Comparison of ENCODE assay signal across 9 cellular contexts in genomic region chr13:98565726-98566577, GRCh38. TPM values are rescaled to one million over a fixed set of nuclear protein-coding genes. Genes with fewer than 3 reads are reported as not detected.
A peak's percentile ranks its signal among the peaks of the same experiment; 100 is the strongest.
DNase-seq lines count a peak whose midpoint lies in the region; FAIRE-seq and TF ChIP-seq lines count a peak whose summit lies in the region.
"Had no signal": no experiment of that assay in that cellular context is flagged by ENCODE, and none has a peak within 500 bp of the region (broad histone marks: within the 10 kb centered on the region; RNA-seq: fewer than 3 reads in every experiment).

No MANE protein-coding gene starts in this region.

- intact Hi-C loops in spleen (cut with DNase I; ENCODE audit: low total_unique reads): loop anchor here (10.0 kb wide), 1 partner anchor 61 kb away; no protein-coding TSS in a partner anchor

- H3K4me1 ChIP-seq in HUES48 (ENCODE audit: control insufficient read depth, insufficient read depth, low read length) (peaks cover 62% of the 10 kb centered on the region), hepatocyte (ENCODE audit: insufficient read depth) (peaks cover 29% of the 10 kb centered on the region), spleen (peaks cover 65 to 100% (median 99%) of the 10 kb centered on the region in 6 donors)

- H3K27me3 ChIP-seq in HUES48 (ENCODE audit: control insufficient read depth, insufficient read depth, low read length): no peaks in the 10 kb centered on the region
- no peaks in the 10 kb centered on the region for H3K27me3 ChIP-seq in hepatocyte
- H3K27me3 ChIP-seq in spleen (replicated peaks in 1 of 7): no peaks in the 10 kb centered on the region

- H3K79me2 ChIP-seq in hepatocyte: peaks cover 99% of the 10 kb centered on the region

- no peak overlapping the region for H3K4me3 ChIP-seq in HUES48 (ENCODE audit: low read depth, low read length)
- no peak overlapping the region for H3K4me3 ChIP-seq in hepatocyte
- peak overlapping the region in 1 of 8 donors; percentile 24 for H3K4me3 ChIP-seq in spleen

- H3K4me2 ChIP-seq in hepatocyte: peak overlapping the region; percentile 27

- H3K27ac ChIP-seq in HUES48 (ENCODE audit: low read depth, low read length) (peak overlapping the region; percentile 22), adipose tissue (ENCODE audit: low read depth, low read length) (peak overlapping the region; percentile 2), hepatocyte (peak overlapping the region; percentile 28), spleen (peak overlapping the region; percentile 72 to 97 (median 85))

- H3K36me3 ChIP-seq in HUES48 (ENCODE audit: control insufficient read depth, insufficient read depth, low read length): no peaks in the 10 kb centered on the region
- no peaks in the 10 kb centered on the region for H3K36me3 ChIP-seq in hepatocyte (replicated peaks; ENCODE audit: insufficient read depth, low read depth)
- H3K36me3 ChIP-seq in spleen: peaks cover 0 to 4% (median 0%) of the 10 kb centered on the region in 6 donors

- no peak overlapping the region for H2AFZ ChIP-seq in hepatocyte

- H4K20me1 ChIP-seq in hepatocyte (ENCODE audit: insufficient read depth, poor library complexity, severe bottlenecking): peaks cover 92% of the 10 kb centered on the region

- TF ChIP-seq CTCF in hepatocyte (IDR thresholded peaks at IDR 0.05; ENCODE audit: poor library complexity): no peak
- TF ChIP-seq CTCF in spleen (IDR thresholded peaks at IDR 0.05 in 8 of 11, conservative IDR thresholded peaks at IDR 0.05 in 3 of 11): peak in 1 of 11 experiments; percentile 7

- no peak for TF ChIP-seq POLR2A in spleen (IDR thresholded peaks at IDR 0.05)
- TF ChIP-seq POLR2A in H54 (IDR thresholded peaks at IDR 0.05; ENCODE audit: low read depth, low read length): no peak

- DNase-seq in hepatocyte (ENCODE audit: low spot score) (no peak), spleen (peak; percentile 83), H54 (ENCODE audit: insufficient read length, low spot score) (no peak), D341Med (ENCODE audit: low spot score) (no peak), SKM-1 (lab: John Stamatoyannopoulos, UW; ENCODE audit: unreplicated experiment) (no peak)
- no peak for DNase-seq in stimulated activated CD4-positive, alpha-beta T cell treated with anti-CD3 and anti-CD28 coated beads, Interleukin-4, amount 100 ng/mL, for 1 hour
- DNase-seq: NCI-H510A treated with DMSO at 0.1 percent for 48 hours had no signal

- no peak overlapping the region for H3K9ac ChIP-seq in HUES48 (ENCODE audit: low read depth, low read length)

- no peak for FAIRE-seq in H54 (lab: Jason Lieb, UNC)

- WGBS in adipose tissue, 3 donors: 26 to 46% (median 41%) methylated on average over 18 of the region's 18 CpGs
- WGBS in hepatocyte (ENCODE audit: low lambda C conversion rate, missing lambda C conversion rate): 75% methylated on average over 18 of the region's 18 CpGs
- 36 to 55% (median 48%) methylated on average over 17 to 18 of the region's 18 CpGs for WGBS in spleen, 5 donors

- H3K9me2 ChIP-seq in hepatocyte (replicated peaks; ENCODE audit: insufficient read depth): no peaks in the 10 kb centered on the region

- no peaks in the 10 kb centered on the region for H3K9me3 ChIP-seq in HUES48 (ENCODE audit: control insufficient read depth, insufficient read depth, low read length)
- no peaks in the 10 kb centered on the region for H3K9me3 ChIP-seq in hepatocyte (ENCODE audit: low read depth)
- no peaks in the 10 kb centered on the region for H3K9me3 ChIP-seq in spleen

RNA-seq across cellular contexts. Expression of gene STK24, which starts 11.0 kb away (rescaled TPM):
- polyA plus RNA-seq in adipose tissue: 10 to 100 TPM; 30.4 to 65.9 (median 52.7) TPM
- total RNA-seq in hepatocyte: 68.9 and 74.4 TPM in 2 replicates
- polyA plus RNA-seq in hepatocyte: 62.5 and 71.2 TPM in 2 replicates
- 100 to 1,000 TPM in 3 of 7 donors, 10 to 100 TPM in 4; 87.5 to 132 (median 99.7) TPM for total RNA-seq in spleen
- polyA plus RNA-seq in spleen: 10 to 100 TPM; 36.5 to 49.3 (median 47.4) TPM

Comparison
In these comparisons a context has a peak if more than half of its experiments do, and no peak if none do; other contexts are left out.
1. H3K27ac ChIP-seq: peak in every context shown above with its lines; median percentile 85 in spleen; 28 in hepatocyte; 22 in HUES48; 2 in adipose tissue.